ENCODE assay signal across 8 cellular contexts in genomic region chr10:71840177-71840711, GRCh38. TPM values are rescaled to one million over a fixed set of nuclear protein-coding genes. Genes with fewer than 3 reads are reported as not detected.
DNase-seq lines count a peak whose midpoint lies in the region; ATAC-seq, FAIRE-seq and TF ChIP-seq lines count a peak whose summit lies in the region.

No MANE protein-coding gene starts in this region.

- no peak for TF ChIP-seq CTCF in A549 (IDR thresholded peaks at IDR 0.05)
- no peak for TF ChIP-seq CTCF in Peyer's patch (IDR thresholded peaks at IDR 0.05)
- TF ChIP-seq CTCF in GM13977 (IDR thresholded peaks at IDR 0.05; ENCODE audit: extremely low read depth, insufficient read depth, missing control alignments): no peak

- no peak for TF ChIP-seq RAD21 in A549 (conservative IDR thresholded peaks at IDR 0.05 in 1 of 2, IDR thresholded peaks at IDR 0.05 in 1 of 2)

- H3K36me3 Mint-ChIP-seq in naive B cell: peaks cover 0 to 5% of the 10 kb centered on the region in 2 donors

- in situ Hi-C loops in GM13977 (cut with MboI; ENCODE audit: low pct_unique_long_range_greater_than_20kb, low sequenced_read_pairs, unreplicated experiment): no loop called here

- no peaks in the 10 kb centered on the region for H3K27me3 Mint-ChIP-seq in naive B cell

- POLR2A ChIA-PET in A549 (lab: Yijun Ruan, JAX) (interaction anchor here (6.3 kb wide), 1 partner anchor 10 kb away, joined by 33 read pairs; the partner anchor contains the start of gene PSAP), HEK293T (lab: Yijun Ruan, JAX) (interaction anchor here (8.6 kb wide), 1 partner anchor 10 kb away, joined by 62 read pairs; the partner anchor contains the start of gene PSAP)

- TF ChIP-seq EP300 in A549 (IDR thresholded peaks at IDR 0.05): no peak

- H3K4me1 ChIP-seq in A549 (peaks cover 71% of the 10 kb centered on the region), Peyer's patch (peaks cover 0 to 70% (median 17%) of the 10 kb centered on the region in 4 donors)

- peak overlapping the region; percentile 53 for H3K4me2 ChIP-seq in A549

- ATAC-seq in A549: peak; percentile 88 to 89
- ATAC-seq in naive B cell (ENCODE audit: low read depth in 2 of 2): no peak
- ATAC-seq in GM21360 (IDR thresholded peaks at IDR 0.05; ENCODE audit: unreplicated experiment): no peak

- no peaks in the 10 kb centered on the region for H3K36me3 ChIP-seq in Peyer's patch

- H3K27me3 ChIP-seq in Peyer's patch: no peaks in the 10 kb centered on the region

- H3K9me3 Mint-ChIP-seq in naive B cell: no peaks in the 10 kb centered on the region

- no peak for FAIRE-seq in A549 (lab: Jason Lieb, UNC)

- 33% methylated on average over 4 of the region's 4 CpGs for WGBS in A549 (ENCODE audit: missing lambda C conversion rate)

- peak; percentile 76 to 88 for DNase-seq in A549 (ENCODE audit: low read depth in 1 of 2, low spot score in 1 of 2)
- peak; percentile 83 for DNase-seq in HEK293T (ENCODE audit: extremely low spot score)
- peak in 2 of 3 donors; percentile 62 to 71 for DNase-seq in Peyer's patch
- no peak for DNase-seq in epithelial cell of prostate (ENCODE audit: low read depth, low spot score)
- no peak for DNase-seq in naive B cell
- DNase-seq in GM13977 (ENCODE audit: low spot score): no peak
- no peak for DNase-seq in activated effector memory CD4-positive, alpha-beta T cell treated with anti-CD3 and anti-CD28 coated beads, Interleukin-2, amount 50 U/mL, for 16 hours

- peak overlapping the region in 1 of 8 donors; percentile 20 for H3K4me3 Mint-ChIP-seq in naive B cell

- CTCF ChIA-PET in A549 (lab: Yijun Ruan, JAX) (interaction anchor here (0.6 to 16.5 kb wide), 8 partner anchors 11 to 444 kb away, joined by 3 to 217 read pairs (median 4); partner anchors contain the start of gene PSAP), HEK293T (lab: Yijun Ruan, JAX) (interaction anchor here (1.2 kb wide), 1 partner anchor 18 kb away, joined by 3 read pairs; no protein-coding TSS in a partner anchor)

- H3K4me1 Mint-ChIP-seq in naive B cell: peaks cover 53 to 95% (median 85%) of the 10 kb centered on the region in 3 donors

- H3K27ac Mint-ChIP-seq in naive B cell: peak overlapping the region in 5 of 6 donors; percentile 26 to 81 (median 43)

- H3K27ac ChIP-seq in A549 (peak overlapping the region in 1 of 2 experiments; percentile 34; a peak in 2 of 6 replicates), Peyer's patch (no peak overlapping the region), epithelial cell of prostate (peak overlapping the region; percentile 90)

- H3K4me3 ChIP-seq in A549 (no peak overlapping the region), Peyer's patch (no peak overlapping the region)

- no peaks in the 10 kb centered on the region for H3K9me3 ChIP-seq in A549
- H3K9me3 ChIP-seq in Peyer's patch: no peaks in the 10 kb centered on the region

- TF ChIP-seq POLR2A in A549 (IDR thresholded peaks at IDR 0.05; ENCODE audit: low read length) (no peak), Peyer's patch (IDR thresholded peaks at IDR 0.05) (no peak)

TF ChIP-seq in A549, 52 proteins besides CTCF, POLR2A, EP300 and RAD21:
- TF ChIP-seq RFX5 (IDR thresholded peaks at IDR 0.05) (0 out of 2 replicates have a peak, but pooled peaks have one; percentile 52), PBX3 (IDR thresholded peaks at IDR 0.05) (no peak)

TF ChIP-seq in HEK293T, 16 proteins besides CTCF, POLR2A, EP300 and RAD21:
- TF ChIP-seq CTBP1 (IDR thresholded peaks at IDR 0.05; ENCODE audit: borderline replicate concordance) (no peak), FOXM1 (IDR thresholded peaks at IDR 0.05; ENCODE audit: borderline replicate concordance) (no peak), ZNF384 (IDR thresholded peaks at IDR 0.05) (no peak), FOXK2 (IDR thresholded peaks at IDR 0.05) (no peak), ARNT (IDR thresholded peaks at IDR 0.05) (no peak), BHLHE40 (IDR thresholded peaks at IDR 0.05; ENCODE audit: borderline replicate concordance) (no peak), SUZ12 (IDR thresholded peaks at IDR 0.05) (no peak), SP1 (IDR thresholded peaks at IDR 0.05) (no peak), ELF4 (IDR thresholded peaks at IDR 0.05) (no peak), FOXA1 (IDR thresholded peaks at IDR 0.05) (no peak)
TF ChIP-seq in HEK293T: peak in this region for 0.

RNA-seq across cellular contexts. Expression of gene PSAP, which starts 10.8 kb away (rescaled TPM):
- polyA plus RNA-seq in A549 (2011; rRNA removed): 1,519 and 1,660 TPM in 2 replicates
- 805 and 819 TPM in 2 replicates for polyA plus RNA-seq in A549 (2012; cell fraction: cytosol; rRNA removed)
- polyA plus RNA-seq in A549 (2012; cell fraction: nucleus; rRNA removed): 1,219 and 1,507 TPM in 2 replicates
- polyA plus RNA-seq in A549 (2017; fragmentation: RNase III; extraction: RNeasy Plus Mini Kit Qiagen cat#74134 plus additional on column Dnase treatment): 600 to 708 TPM (median 690 TPM) in 3 replicates
- 756 and 891 TPM in 2 replicates for polyA minus RNA-seq in A549 (2011; rRNA and poly(A)+ RNA removed)
- 100 to 1,000 TPM; 193 to 647 (median 491) TPM for total RNA-seq in Peyer's patch
- 100 to 1,000 TPM; 476 to 761 (median 550) TPM for polyA plus RNA-seq in naive B cell (ENCODE audit: low read depth in 6 of 6)

Comparison
In these comparisons a context has a peak if more than half of its experiments do, and no peak if none do; other contexts are left out.
1. ATAC-seq: peak in A549 (2 of 2); none in naive B cell (0 of 2) and GM21360 (single experiment).
2. DNase-seq: peak in A549 (2 of 2), HEK293T (single experiment) and Peyer's patch (2 of 3); none in epithelial cell of prostate (single experiment), naive B cell (single experiment), GM13977 (single experiment) and activated effector memory CD4-positive, alpha-beta T cell treated with anti-CD3 and anti-CD28 coated beads, Interleukin-2, amount 50 U/mL, for 16 hours (single experiment).